ENCODE assay signal across 10 cellular contexts in the genomic region with DNA sequence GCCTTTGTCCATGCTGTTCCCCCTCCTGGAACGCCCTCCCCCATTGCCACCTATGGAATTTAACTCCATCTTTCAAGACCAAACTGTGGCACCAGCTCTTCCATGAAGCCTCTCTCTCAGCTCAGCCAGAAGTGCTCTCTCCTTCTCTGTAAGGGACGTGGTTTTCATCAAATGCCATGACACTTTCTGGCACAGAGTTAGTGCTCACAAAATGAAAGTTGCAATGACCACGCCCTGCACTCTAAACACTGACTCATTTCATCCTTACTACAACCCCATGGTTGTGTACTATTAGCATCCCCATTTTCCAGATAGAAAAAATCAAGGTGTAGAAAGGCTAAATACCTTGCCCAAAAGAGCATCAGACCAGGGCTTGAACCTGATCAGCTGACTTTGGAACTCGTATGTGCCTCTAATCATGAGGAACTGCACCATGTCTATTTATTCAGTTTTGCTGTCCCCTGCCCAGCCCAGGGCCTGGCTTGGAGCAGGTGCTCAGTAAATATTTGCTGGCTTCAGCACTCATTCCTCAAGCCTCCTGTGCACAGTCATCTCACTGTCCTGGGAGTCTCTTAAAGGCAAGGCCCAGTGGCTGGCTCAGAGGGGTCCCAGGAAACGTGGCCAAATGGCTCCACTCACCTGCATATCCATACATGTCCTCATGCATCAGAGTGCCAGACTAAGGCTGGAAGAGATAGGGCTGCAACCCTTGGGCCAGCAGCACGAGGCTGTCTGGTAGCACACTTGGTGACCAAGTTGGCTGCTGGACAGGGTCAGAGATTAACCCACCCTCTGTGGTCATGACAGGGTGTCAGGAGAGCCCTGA.
DNase-seq lines count a peak whose midpoint lies in the region; ATAC-seq and TF ChIP-seq lines count a peak whose summit lies in the region.
"Had no signal": no experiment of that assay in that cellular context is flagged by ENCODE, and none has a peak within 500 bp of the region (broad histone marks: within the 10 kb centered on the region; RNA-seq: fewer than 3 reads in every experiment).

No MANE protein-coding gene starts in this region.

- intact Hi-C loops in right lobe of liver (cut with DNase I): no loop called here

- H3K27ac Mint-ChIP-seq in CD4-positive, CD25-positive, alpha-beta regulatory T cell: peak overlapping the region in 2 of 3 donors; percentile 17 to 32

- no peaks in the 10 kb centered on the region for H3K9me3 ChIP-seq in CD4-positive, CD25-positive, alpha-beta regulatory T cell (ENCODE audit: control insufficient read depth in 2 of 2, low read length in 2 of 2)
- H3K9me3 ChIP-seq in adipocyte (ENCODE audit: control insufficient read depth, low read length) (no peaks in the 10 kb centered on the region), right lobe of liver (no peaks in the 10 kb centered on the region)

- no peak overlapping the region for H3K4me3 ChIP-seq in CD4-positive, CD25-positive, alpha-beta regulatory T cell (ENCODE audit: low read depth, low read length)
- no peak overlapping the region for H3K4me3 ChIP-seq in adipocyte (ENCODE audit: low read length)
- no peak overlapping the region for H3K4me3 ChIP-seq in right lobe of liver

- no peak for ATAC-seq in CD4-positive, CD25-positive, alpha-beta regulatory T cell (ENCODE audit: low read depth in 2 of 2)
- ATAC-seq in right lobe of liver (no peak), GM19328 (IDR thresholded peaks at IDR 0.05; ENCODE audit: unreplicated experiment) (no peak), HG02970 (IDR thresholded peaks at IDR 0.05; ENCODE audit: low FRiP score, unreplicated experiment) (no peak)

- no peaks in the 10 kb centered on the region for H3K27me3 ChIP-seq in CD4-positive, CD25-positive, alpha-beta regulatory T cell (ENCODE audit: control insufficient read depth, insufficient read depth, low read length)
- H3K27me3 ChIP-seq in adipocyte (replicated peaks; ENCODE audit: control insufficient read depth, insufficient read depth, low read length): no peaks in the 10 kb centered on the region
- no peaks in the 10 kb centered on the region for H3K27me3 ChIP-seq in right lobe of liver

- H3K36me3 Mint-ChIP-seq in CD4-positive, CD25-positive, alpha-beta regulatory T cell: no peaks in the 10 kb centered on the region

- no peak overlapping the region for H3K9ac ChIP-seq in adipocyte (ENCODE audit: low read length)

- H3K36me3 ChIP-seq in CD4-positive, CD25-positive, alpha-beta regulatory T cell (ENCODE audit: control insufficient read depth, insufficient read depth, low read length): no peaks in the 10 kb centered on the region
- no peaks in the 10 kb centered on the region for H3K36me3 ChIP-seq in adipocyte (ENCODE audit: control insufficient read depth, insufficient read depth, low read length, severe bottlenecking)
- H3K36me3 ChIP-seq in right lobe of liver: no peaks in the 10 kb centered on the region

- DNase-seq in CD4-positive, CD25-positive, alpha-beta regulatory T cell: peak in 1 of 3 donors; percentile 65
- DNase-seq in HCEC 1CT (peak; percentile 59), adipocyte (ENCODE audit: low read depth) (peak; percentile 82), right lobe of liver (peak in 2 of 3 donors; percentile 10 to 35), COLO668 (lab: John Stamatoyannopoulos, UW; ENCODE audit: unreplicated experiment) (no peak), GOT3 (lab: John Stamatoyannopoulos, UW) (no peak)
- DNase-seq: islet precursor cell, OCI-M1 had no signal

- no peak overlapping the region for H3K4me3 Mint-ChIP-seq in CD4-positive, CD25-positive, alpha-beta regulatory T cell

- no peak for TF ChIP-seq CTCF in right lobe of liver (IDR thresholded peaks at IDR 0.05)

- H3K9me3 Mint-ChIP-seq in CD4-positive, CD25-positive, alpha-beta regulatory T cell: peaks cover 0 to 2% (median 0%) of the 10 kb centered on the region in 7 donors

- 67% methylated on average over 5 of the region's 6 CpGs for WGBS in right lobe of liver (ENCODE audit: insufficient coverage, low coverage, low lambda C conversion rate, missing lambda C conversion rate)

- H3K27me3 Mint-ChIP-seq in CD4-positive, CD25-positive, alpha-beta regulatory T cell: peaks cover 6% of the 10 kb centered on the region

- no peak for TF ChIP-seq POLR2A in right lobe of liver (IDR thresholded peaks at IDR 0.05)

- no peaks in the 10 kb centered on the region for H3K4me1 ChIP-seq in CD4-positive, CD25-positive, alpha-beta regulatory T cell (ENCODE audit: control insufficient read depth, insufficient read depth, low read length, poor library complexity, severe bottlenecking)
- H3K4me1 ChIP-seq in adipocyte (ENCODE audit: control insufficient read depth, insufficient read depth, low read length) (peaks cover 40% of the 10 kb centered on the region), right lobe of liver (no peaks in the 10 kb centered on the region)

- peaks cover 0 to 4% (median 2%) of the 10 kb centered on the region in 4 donors for H3K4me1 Mint-ChIP-seq in CD4-positive, CD25-positive, alpha-beta regulatory T cell

- H3K27ac ChIP-seq in CD4-positive, CD25-positive, alpha-beta regulatory T cell (ENCODE audit: insufficient read depth, low read length, poor library complexity, severe bottlenecking): no peak overlapping the region
- H3K27ac ChIP-seq in right lobe of liver: no peak overlapping the region

Comparison
In these comparisons a context has a peak if more than half of its experiments do, and no peak if none do; other contexts are left out.
1. DNase-seq: peak in HCEC 1CT (single experiment), adipocyte (single experiment) and right lobe of liver (2 of 3); none in COLO668 (single experiment) and GOT3 (single experiment).